In the genomic region with DNA sequence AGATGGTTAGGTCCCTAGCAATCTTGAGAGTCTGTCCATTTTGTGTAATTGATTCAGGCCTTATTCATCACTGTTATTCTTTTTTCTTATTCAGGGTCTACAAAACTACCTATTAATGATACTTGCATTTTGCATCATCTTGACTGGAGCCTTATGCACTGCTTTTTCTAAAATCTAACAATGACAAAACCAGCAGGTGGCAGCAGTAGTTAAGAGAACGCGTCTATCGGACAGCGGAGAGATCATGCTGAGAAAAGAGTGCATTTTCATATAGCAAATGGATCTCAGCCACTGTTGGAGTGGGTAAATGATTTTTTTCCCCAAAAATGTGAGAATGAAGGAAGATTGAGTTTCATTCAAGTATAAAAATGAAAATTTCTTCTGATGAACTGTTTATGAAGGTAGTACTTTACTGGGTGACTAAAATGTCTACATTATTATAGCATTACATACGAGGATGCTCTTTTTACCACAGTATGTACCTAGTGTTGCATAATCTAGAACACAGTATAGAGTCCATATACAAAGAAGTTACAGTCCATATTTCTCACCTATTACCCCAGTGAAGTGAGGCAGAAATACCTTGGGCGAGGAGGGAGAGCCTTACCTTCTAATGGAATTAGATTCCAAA, we compare ENCODE assay signal across 8 cellular contexts. TPM values are rescaled to one million over a fixed set of nuclear protein-coding genes. Genes with fewer than 3 reads are reported as not detected.
DNase-seq lines count a peak whose midpoint lies in the region; ATAC-seq and TF ChIP-seq lines count a peak whose summit lies in the region.

No MANE protein-coding gene starts in this region.

- TF ChIP-seq CTCF in fibroblast of villous mesenchyme (IDR thresholded peaks at IDR 0.05; ENCODE audit: insufficient read depth, low read depth, low read length) (peak; percentile 67), omental fat pad (IDR thresholded peaks at IDR 0.05) (no peak)

- no peak overlapping the region for H3K4me3 ChIP-seq in fibroblast of villous mesenchyme (ENCODE audit: low read depth, low read length)

- ATAC-seq in GM19324 (IDR thresholded peaks at IDR 0.05; ENCODE audit: low FRiP score, unreplicated experiment) (peak; percentile 81), HG03159 (IDR thresholded peaks at IDR 0.05; ENCODE audit: unreplicated experiment) (peak; percentile 77), omental fat pad (ENCODE audit: low FRiP score) (peak; percentile 62)

- DNase-seq in DMS153 (lab: John Stamatoyannopoulos, UW) (peak; percentile 6), NCI-H2227 (lab: John Stamatoyannopoulos, UW; ENCODE audit: unreplicated experiment) (peak; percentile 72), activated T-cell treated with anti-CD3 and anti-CD28 coated beads for 48 hours (ENCODE audit: low read depth) (peak; percentile 6), fibroblast of villous mesenchyme (ENCODE audit: low read depth) (peak; percentile 59), omental fat pad (ENCODE audit: low spot score) (no peak), cortex of kidney (lab: John Stamatoyannopoulos, UW) (no peak)

RNA-seq across cellular contexts. Expression of gene TMEM144, which starts 43.2 kb away (rescaled TPM):
- total RNA-seq in fibroblast of villous mesenchyme (4.2 and 7.3 TPM in 2 replicates), omental fat pad (10 to 100 TPM in 2 of 4 donors, 1 to 10 TPM in 2; 5.6 to 15.4 (median 10.4) TPM)

Comparison
In these comparisons a context has a peak if more than half of its experiments do, and no peak if none do; other contexts are left out.
1. DNase-seq: peak in DMS153 (single experiment), NCI-H2227 (single experiment), activated T-cell treated with anti-CD3 and anti-CD28 coated beads for 48 hours (single experiment) and fibroblast of villous mesenchyme (single experiment); none in omental fat pad (single experiment) and cortex of kidney (single experiment).
2. Peak in every context shown above with its lines, with median percentiles within 50 percentile points of each other: ATAC-seq.